13 cellular contexts compared by ENCODE assay signal in the genomic region with DNA sequence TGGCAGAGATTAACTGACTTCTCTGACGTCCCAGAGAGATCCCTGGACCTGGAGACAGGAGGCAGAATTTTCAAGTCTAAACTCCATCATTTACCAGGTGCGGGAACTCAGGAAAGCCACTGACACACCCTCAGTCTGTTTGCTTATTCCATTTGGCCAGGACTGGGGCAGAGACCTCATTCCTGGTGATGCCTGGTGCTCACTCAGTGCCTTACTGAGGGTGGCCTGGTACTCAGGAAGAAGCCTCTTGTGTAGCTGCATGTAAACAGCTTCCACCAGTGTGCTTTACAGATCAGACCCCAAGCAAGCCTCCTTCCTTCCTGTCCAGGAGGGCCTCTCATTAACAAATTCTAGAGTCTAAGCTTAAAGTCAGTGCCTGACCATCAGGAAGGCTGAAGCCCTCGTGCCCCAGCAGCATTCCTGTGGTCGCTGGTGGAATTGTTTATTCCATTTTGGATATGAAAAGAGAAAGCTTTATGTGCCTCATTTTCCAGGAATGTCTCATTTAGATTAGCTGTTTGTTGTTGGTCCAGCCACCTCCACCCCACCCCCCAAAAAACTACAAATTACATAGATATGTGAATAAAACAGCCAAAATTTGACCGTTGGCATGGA.
DNase-seq lines count a peak whose midpoint lies in the region; ATAC-seq, FAIRE-seq and TF ChIP-seq lines count a peak whose summit lies in the region.
"Had no signal": no experiment of that assay in that cellular context is flagged by ENCODE, and none has a peak within 500 bp of the region (broad histone marks: within the 10 kb centered on the region; RNA-seq: fewer than 3 reads in every experiment).

No MANE protein-coding gene starts in this region.

- intact Hi-C loops in Right ventricle myocardium inferior (cut with DNase I) = no loop called here

- in situ Hi-C loops in brain microvascular endothelial cell (cut with HindIII; ENCODE audit: low pct_ligation_motif_present, low sequenced_read_pairs) = no loop called here

- DNase-seq in AG08395 (ENCODE audit: low spot score) = peak; percentile 81
- peak; percentile 64 for DNase-seq in HS-5 (ENCODE audit: low read depth)
- peak; percentile 62 for DNase-seq in brain microvascular endothelial cell
- no peak for DNase-seq in NCI-H748 (lab: John Stamatoyannopoulos, UW; ENCODE audit: unreplicated experiment)
- no peak for DNase-seq in frontal cortex (ENCODE audit: low spot score in 2 of 2)
- no peak for DNase-seq in Right ventricle myocardium inferior (ENCODE audit: missing footprints)
- DNase-seq: ACHN, dorsolateral prefrontal cortex, glutamatergic neuron, small intestine had no signal

- H3K9me3 ChIP-seq in mesodermal cell (ENCODE audit: control insufficient read depth, low read length) = no peaks in the 10 kb centered on the region
- H3K9me3 ChIP-seq: tibial nerve had no signal

- FAIRE-seq in frontal cortex (lab: Jason Lieb, UNC) = no peak
- FAIRE-seq: small intestine had no signal

- ATAC-seq in GM21390 (IDR thresholded peaks at IDR 0.05; ENCODE audit: unreplicated experiment) = no peak
- no peak for ATAC-seq in Right ventricle myocardium inferior

- TF ChIP-seq CTCF in brain microvascular endothelial cell (IDR thresholded peaks at IDR 0.05; ENCODE audit: low read depth, low read length, missing control alignments) = no peak

- H3K27ac ChIP-seq in brain microvascular endothelial cell (peak overlapping the region; percentile 58), mesodermal cell (ENCODE audit: low read depth, low read length, severe bottlenecking) (peak overlapping the region; percentile 7)
- H3K27ac ChIP-seq: dorsolateral prefrontal cortex had no signal

- peaks cover 47% of the 10 kb centered on the region for H3K4me1 ChIP-seq in mesodermal cell (ENCODE audit: control insufficient read depth, insufficient read depth, low read length, poor library complexity, severe bottlenecking)

- 71 to 80% methylated on average over 3 to 5 of the region's 5 CpGs for WGBS in mesodermal cell (ENCODE audit: insufficient coverage in 2 of 2), 2 experiments

- no peaks in the 10 kb centered on the region for H3K27me3 ChIP-seq in brain microvascular endothelial cell (replicated peaks)
- H3K27me3 ChIP-seq: tibial nerve had no signal

- no peaks in the 10 kb centered on the region for H3K36me3 ChIP-seq in brain microvascular endothelial cell (replicated peaks)
- no peaks in the 10 kb centered on the region for H3K36me3 ChIP-seq in mesodermal cell (ENCODE audit: control insufficient read depth, insufficient read depth, low read length)
- H3K36me3 ChIP-seq: tibial nerve had no signal

- H3K4me3 ChIP-seq in brain microvascular endothelial cell (ENCODE audit: low read depth, low read length) (no peak overlapping the region), mesodermal cell (ENCODE audit: extremely low read depth, insufficient read depth, low read length, poor library complexity, severe bottlenecking) (no peak overlapping the region)
- H3K4me3 ChIP-seq: dorsolateral prefrontal cortex, tibial nerve had no signal

Comparison
In these comparisons a context has a peak if more than half of its experiments do, and no peak if none do; other contexts are left out.
1. DNase-seq: peak in AG08395 (single experiment), HS-5 (single experiment) and brain microvascular endothelial cell (single experiment); none in NCI-H748 (single experiment), frontal cortex (0 of 2) and Right ventricle myocardium inferior (single experiment).